Comparison of ENCODE assay signal across 8 cellular contexts in genomic region chr6:43059168-43060033, GRCh38. TPM values are rescaled to one million over a fixed set of nuclear protein-coding genes. Genes with fewer than 3 reads are reported as not detected.
DNase-seq lines count a peak whose midpoint lies in the region; ATAC-seq and TF ChIP-seq lines count a peak whose summit lies in the region.

Gene KLC4 (plus strand): TSS chr6:43059631. CDS start chr6:43061336, 1,705 bp downstream.
Gene MRPL2 (minus strand): TSS chr6:43059434. CDS start chr6:43059381, 53 bp downstream.

- H3K36me3 ChIP-seq in SK-N-SH (replicated peaks in 1 of 2; ENCODE audit: control insufficient read depth in 1 of 2, insufficient read depth in 2 of 2, low read length in 1 of 2), result peaks cover 7 to 14% of the 10 kb centered on the region in 2 experiments

- peak; percentile 98 for DNase-seq in GM04504 (ENCODE audit: low read depth)
- peak; percentile 98 for DNase-seq in NCI-H1048 (lab: John Stamatoyannopoulos, UW)
- DNase-seq in SK-N-SH, result peak; percentile 98
- DNase-seq in activated naive CD4-positive, alpha-beta T cell treated with anti-CD3 and anti-CD28 coated beads, Interleukin-2, amount 50 U/mL, for 72 hours (ENCODE audit: low spot score in 2 of 2), result peak; percentile 90 to 97
- DNase-seq in glomerular endothelial cell (ENCODE audit: extremely low read depth, low read depth, low spot score), result peak; percentile 94
- DNase-seq in occipital lobe (lab: John Stamatoyannopoulos, UW), result peak; percentile 99

- H3K27ac ChIP-seq in SK-N-SH (ENCODE audit: low read depth in 2 of 2, low read length in 1 of 2) (peak within 1 kb of the TSS; percentile 63 to 86), temporal lobe (ENCODE audit: low read depth, low read length) (peak within 1 kb of the TSS; percentile 91)

- POLR2A ChIA-PET in SK-N-SH (lab: Yijun Ruan, JAX), result interaction anchor here (0.7 to 2.7 kb wide), 7 partner anchors 17 to 169 kb away, joined by 3 to 9 read pairs (median 4); partner anchors contain the start of genes KLHDC3, MEA1, PEX6 and PTK7

- no peak for TF ChIP-seq EP300 in SK-N-SH (IDR thresholded peaks at IDR 0.05; ENCODE audit: borderline replicate concordance in 1 of 2, low read depth in 1 of 2, low read length in 1 of 2)

- peaks cover 0 to 14% of the 10 kb centered on the region in 2 experiments; a peak in 3 of 4 replicates for H3K4me1 ChIP-seq in SK-N-SH (ENCODE audit: control insufficient read depth in 1 of 2, insufficient read depth in 2 of 2, low read depth in 1 of 2, low read length in 1 of 2)

- H3K9me3 Mint-ChIP-seq in activated naive CD4-positive, alpha-beta T cell treated with anti-CD3 and anti-CD28 coated beads, Interleukin-2, amount 50 U/mL, for 72 hours, result no peaks in the 10 kb centered on the region

- peak within 1 kb of the TSS; percentile 91 for H3K4me2 ChIP-seq in SK-N-SH

- TF ChIP-seq RAD21 in SK-N-SH (IDR thresholded peaks at IDR 0.05; ENCODE audit: low read length), result no peak

- CTCF ChIA-PET in SK-N-SH (lab: Yijun Ruan, JAX), result interaction anchor here (1.5 to 2.7 kb wide), 3 partner anchors 11 to 84 kb away, joined by 4 to 14 read pairs (median 12); partner anchors contain the start of gene PTK7

- TF ChIP-seq CTCF in SK-N-SH (IDR thresholded peaks at IDR 0.05), result no peak

- H3K27ac Mint-ChIP-seq in activated naive CD4-positive, alpha-beta T cell treated with anti-CD3 and anti-CD28 coated beads, Interleukin-2, amount 50 U/mL, for 72 hours, result peak within 1 kb of the TSS; percentile 95 to 98

- peaks cover 37% of the 10 kb centered on the region for H3K79me2 ChIP-seq in SK-N-SH (ENCODE audit: insufficient read depth)

- H3K9me3 ChIP-seq in SK-N-SH, result no peaks in the 10 kb centered on the region

- H3K36me3 Mint-ChIP-seq in activated naive CD4-positive, alpha-beta T cell treated with anti-CD3 and anti-CD28 coated beads, Interleukin-2, amount 50 U/mL, for 72 hours, result peaks cover 7 to 11% of the 10 kb centered on the region in 2 donors

- no peaks in the 10 kb centered on the region for H3K9me2 ChIP-seq in SK-N-SH

- H4K20me1 ChIP-seq in SK-N-SH (ENCODE audit: insufficient read depth), result no peaks in the 10 kb centered on the region

- H3F3A ChIP-seq in SK-N-SH (replicated peaks; ENCODE audit: insufficient read depth), result peaks cover 9% of the 10 kb centered on the region

- peak within 1 kb of the TSS; percentile 90 to 92 for H3K4me3 ChIP-seq in SK-N-SH (ENCODE audit: low read depth in 2 of 2, low read length in 1 of 2)

- no peaks in the 10 kb centered on the region for H3K27me3 ChIP-seq in SK-N-SH (ENCODE audit: insufficient read depth)

- H3K9ac ChIP-seq in SK-N-SH, result peak within 1 kb of the TSS; percentile 91

- under 1% methylated on average over 24 of the region's 64 CpGs for whole genome bisulfite sequencing in SK-N-SH (ENCODE audit: low lambda C conversion rate)

- ATAC-seq in HG02571 (IDR thresholded peaks at IDR 0.05; ENCODE audit: unreplicated experiment), result peak; percentile 82
- peak; percentile 96 to 97 for ATAC-seq in activated naive CD4-positive, alpha-beta T cell treated with anti-CD3 and anti-CD28 coated beads, Interleukin-2, amount 50 U/mL, for 72 hours

- peak within 1 kb of the TSS; percentile 85 for H2AFZ ChIP-seq in SK-N-SH (ENCODE audit: low read depth)

TF ChIP-seq in SK-N-SH, 30 proteins besides CTCF, POLR2A, EP300 and RAD21 (continues in another document):
- TF ChIP-seq CHD2 (IDR thresholded peaks at IDR 0.05; ENCODE audit: low read length, partially characterized antibody) (peak; percentile 91), FOSL2 (IDR thresholded peaks at IDR 0.05; ENCODE audit: borderline replicate concordance, low read depth) (no peak), TEAD4 (IDR thresholded peaks at IDR 0.05; ENCODE audit: borderline replicate concordance, insufficient read depth) (no peak), TAF1 (IDR thresholded peaks at IDR 0.05; ENCODE audit: borderline replicate concordance, low read depth, low read length) (peak; percentile 45; the same call in 1 of the 2 replicates), NFIC (IDR thresholded peaks at IDR 0.05; ENCODE audit: borderline replicate concordance) (no peak), GATA2 (CRISPR knock-in tag; IDR thresholded peaks at IDR 0.05) (no peak), EZH2phosphoT487 (IDR thresholded peaks at IDR 0.05; ENCODE audit: borderline replicate concordance, low read depth) (no peak), PBX3 (IDR thresholded peaks at IDR 0.05) (peak; percentile 83), POLR2AphosphoS5 (IDR thresholded peaks at IDR 0.05; ENCODE audit: low read depth, low read length) (peak; percentile 90), SIN3A (IDR thresholded peaks at IDR 0.05; ENCODE audit: borderline replicate concordance, low read depth, low read length) (peak; percentile 74; the same call in 1 of the 2 replicates), RCOR1 (IDR thresholded peaks at IDR 0.05; ENCODE audit: low read length) (no peak), JUND (IDR thresholded peaks at IDR 0.05) (no peak), REST (IDR thresholded peaks at IDR 0.05; ENCODE audit: low read depth, low read length) (no peak), ELF1 (IDR thresholded peaks at IDR 0.05) (no peak), MXI1 (IDR thresholded peaks at IDR 0.05; ENCODE audit: low read depth, low read length) (peak; percentile 79), TCF12 (IDR thresholded peaks at IDR 0.05) (no peak), RXRA (IDR thresholded peaks at IDR 0.05; ENCODE audit: borderline replicate concordance, low read depth) (no peak), RFX5 (IDR thresholded peaks at IDR 0.05; ENCODE audit: low read length) (no peak), SMC3 (IDR thresholded peaks at IDR 0.05; ENCODE audit: low read depth, low read length) (no peak), MEF2A (IDR thresholded peaks at IDR 0.05; ENCODE audit: borderline replicate concordance, low read depth) (no peak)
- TF ChIP-seq, protein P1, sequence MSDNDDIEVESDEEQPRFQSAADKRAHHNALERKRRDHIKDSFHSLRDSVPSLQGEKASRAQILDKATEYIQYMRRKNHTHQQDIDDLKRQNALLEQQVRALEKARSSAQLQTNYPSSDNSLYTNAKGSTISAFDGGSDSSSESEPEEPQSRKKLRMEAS (IDR thresholded peaks at IDR 0.05; ENCODE audit: low read depth), result peak; percentile 86
- TF ChIP-seq, protein P2, sequence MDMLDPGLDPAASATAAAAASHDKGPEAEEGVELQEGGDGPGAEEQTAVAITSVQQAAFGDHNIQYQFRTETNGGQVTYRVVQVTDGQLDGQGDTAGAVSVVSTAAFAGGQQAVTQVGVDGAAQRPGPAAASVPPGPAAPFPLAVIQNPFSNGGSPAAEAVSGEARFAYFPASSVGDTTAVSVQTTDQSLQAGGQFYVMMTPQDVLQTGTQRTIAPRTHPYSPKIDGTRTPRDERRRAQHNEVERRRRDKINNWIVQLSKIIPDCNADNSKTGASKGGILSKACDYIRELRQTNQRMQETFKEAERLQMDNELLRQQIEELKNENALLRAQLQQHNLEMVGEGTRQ (IDR thresholded peaks at IDR 0.05; ENCODE audit: borderline replicate concordance, low read depth, low read length), result no peak

RNA-seq across cellular contexts. Expression of gene KLC4, which starts in this region (rescaled TPM):
- 17.5 and 22.0 TPM in 2 replicates for polyA plus RNA-seq in SK-N-SH (2012; rRNA removed)
- 7.9 and 11.5 TPM in 2 replicates for polyA plus RNA-seq in SK-N-SH (2012; cell fraction: cytosol; rRNA removed)
- 76.1 and 80.1 TPM in 2 replicates for polyA plus RNA-seq in SK-N-SH (2012; cell fraction: nucleus; rRNA removed)
- total RNA-seq in activated naive CD4-positive, alpha-beta T cell treated with anti-CD3 and anti-CD28 coated beads, Interleukin-2, amount 50 U/mL, for 72 hours, result 10 to 100 TPM; 19.9 to 50.1 TPM
- 18.0 and 22.2 TPM in 2 replicates for total RNA-seq in glomerular endothelial cell
- total RNA-seq in occipital lobe, result 20.7 TPM
- total RNA-seq in temporal lobe, result 18.4 TPM

RNA-seq across cellular contexts. Expression of gene MRPL2, which starts in this region (rescaled TPM):
- 43.0 and 64.7 TPM in 2 replicates for polyA plus RNA-seq in SK-N-SH (2012; rRNA removed)
- 28.4 and 30.5 TPM in 2 replicates for polyA plus RNA-seq in SK-N-SH (2012; cell fraction: cytosol; rRNA removed)
- polyA plus RNA-seq in SK-N-SH (2012; cell fraction: nucleus; rRNA removed), result 65.7 and 67.7 TPM in 2 replicates
- 10 to 100 TPM; 87.4 to 99.8 TPM for total RNA-seq in activated naive CD4-positive, alpha-beta T cell treated with anti-CD3 and anti-CD28 coated beads, Interleukin-2, amount 50 U/mL, for 72 hours
- total RNA-seq in glomerular endothelial cell (18.2 and 29.3 TPM in 2 replicates), occipital lobe (8.9 TPM), temporal lobe (8.4 TPM)

Comparison
In these comparisons a context has a peak if more than half of its experiments do, and no peak if none do; other contexts are left out.
1. Peak in every context shown above with its lines: DNase-seq, ATAC-seq, H3K4me3 ChIP-seq and H3K27ac ChIP-seq.